20 cellular contexts compared by ENCODE assay signal in genomic region chr2:193549661-193550060, GRCh38.
"Had no signal": no experiment of that assay in that cellular context is flagged by ENCODE, and none has a peak within 500 bp of the region (broad histone marks: within the 10 kb centered on the region; RNA-seq: fewer than 3 reads in every experiment).

No MANE protein-coding gene starts in this region.

- ATAC-seq: esophagus mucosa, left cardiac atrium, natural killer cell, psoas muscle, right cardiac atrium had no signal

- H3K4me3 ChIP-seq: ovary, psoas muscle, tibial nerve had no signal

- H3K27me3 ChIP-seq: ovary, tibial nerve had no signal

- H3K9me3 ChIP-seq: ovary had no signal

- H3K27ac ChIP-seq: ovary, psoas muscle, tibial nerve had no signal

- H3K36me3 ChIP-seq: ovary, tibial nerve had no signal

- DNase-seq: activated B cell treated with CpG ODN at 0.5 μM for 24 hours; activated CD4-positive, alpha-beta memory T cell treated with anti-CD3 and anti-CD28 coated beads for 36 hours; activated CD4-positive, alpha-beta T cell treated with anti-CD3 and anti-CD28 coated beads for 4 hours; activated naive CD4-positive, alpha-beta T cell; activated naive CD8-positive, alpha-beta T cell treated with anti-CD3 and anti-CD28 coated beads, Interleukin-2, amount 10 ng/mL, durations not matched to agents 7 days and 5 days; activated T-cell treated with anti-CD3 and anti-CD28 coated beads for 4 hours; anterior cingulate cortex; effector CD4-positive, alpha-beta T cell; left cardiac atrium; natural killer cell; ovary; psoas muscle; right cardiac atrium; small intestine; stimulated activated CD4-positive, alpha-beta T cell treated with anti-CD3 and anti-CD28 coated beads, Interleukin-15, amount 100 ng/mL, for 24 hours; stimulated activated CD4-positive, alpha-beta T cell treated with anti-CD3 and anti-CD28 coated beads, Interleukin-2, amount 100 ng/mL, for 48 hours had no signal

- H3K4me1 ChIP-seq: psoas muscle, tibial nerve had no signal

- FAIRE-seq: islet of Langerhans, small intestine, urothelium cell line had no signal
